ENCODE assay signal across 16 cellular contexts in the genomic region with DNA sequence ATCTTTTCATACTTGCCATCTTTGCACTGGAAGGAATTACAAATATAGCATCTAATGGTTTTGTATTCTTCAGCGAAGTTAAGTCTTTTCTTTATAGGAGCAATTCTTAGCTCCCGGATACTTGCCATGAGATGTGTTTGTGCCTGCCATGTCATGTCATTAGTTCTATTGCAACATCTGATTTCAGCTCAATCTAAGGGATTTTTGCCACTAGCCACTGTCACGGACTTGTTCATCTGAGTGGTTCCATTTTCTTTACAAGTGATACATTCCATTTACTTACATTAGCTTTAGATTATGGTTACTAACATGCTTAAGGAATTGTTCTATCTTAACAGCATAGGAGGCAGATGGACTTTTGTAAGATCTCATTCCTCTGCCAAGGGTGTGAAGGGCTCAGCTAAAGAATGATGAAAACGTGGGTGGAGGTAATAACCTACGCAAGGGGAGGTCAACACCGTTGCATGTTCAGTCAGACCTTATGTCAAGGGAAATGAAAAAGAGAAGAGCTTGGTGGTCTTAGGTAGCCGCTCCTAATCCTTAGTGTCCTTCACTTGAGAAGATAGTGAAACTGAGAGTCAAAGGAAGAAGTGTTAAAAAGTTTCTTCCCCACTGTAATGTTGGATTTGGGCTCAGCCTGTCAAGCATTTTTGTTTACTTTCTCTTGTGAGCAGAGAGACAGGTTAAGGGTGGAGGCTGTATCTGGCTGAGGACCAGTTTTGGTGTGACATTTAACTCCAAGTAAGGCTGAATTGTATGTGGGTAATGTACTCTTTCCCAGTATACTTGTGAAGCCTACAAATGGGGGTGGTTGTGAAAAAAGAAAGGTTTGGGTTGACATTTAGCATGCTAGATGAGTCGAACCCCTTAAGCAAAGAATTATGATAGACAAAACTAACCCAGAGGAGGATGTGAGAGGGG. TPM values are rescaled to one million over a fixed set of nuclear protein-coding genes. Genes with fewer than 3 reads are reported as not detected.
A peak's percentile ranks its signal among the peaks of the same experiment; 100 is the strongest.
DNase-seq lines count a peak whose midpoint lies in the region; ATAC-seq and TF ChIP-seq lines count a peak whose summit lies in the region.
"Had no signal": no experiment of that assay in that cellular context is flagged by ENCODE, and none has a peak within 500 bp of the region (broad histone marks: within the 10 kb centered on the region; RNA-seq: fewer than 3 reads in every experiment).

No MANE protein-coding gene starts in this region.

- no peak for ATAC-seq in activated naive CD8-positive, alpha-beta T cell treated with anti-CD3 and anti-CD28 coated beads, Interleukin-2, amount 10 ng/mL, durations not matched to agents 7 days and 5 days (ENCODE audit: low read depth)
- peak; percentile 62 for ATAC-seq in stimulated activated effector memory CD8-positive, alpha-beta T cell treated with anti-CD3 and anti-CD28 coated beads, Interleukin-12 subunit alpha, Interleukin-12 subunit beta, amount 100 ng/mL, for 72 hours

- no peaks in the 10 kb centered on the region for H3K9me3 ChIP-seq in HEK293 (ENCODE audit: control insufficient read depth, insufficient read depth, low read depth, low read length)
- H3K9me3 ChIP-seq: sigmoid colon, uterus had no signal

- H3K4me3 ChIP-seq in HEK293 (ENCODE audit: low read depth, low read length), result no peak overlapping the region
- H3K4me3 ChIP-seq: sigmoid colon, uterus had no signal

- TF ChIP-seq CTCF in HEK293 (tag by site-specific recombination; IDR thresholded peaks at IDR 0.05), result no peak

- DNase-seq in activated CD4-positive, alpha-beta memory T cell treated with anti-CD3 and anti-CD28 coated beads for 36 hours, result no peak
- no peak for DNase-seq in activated CD4-positive, alpha-beta memory T cell treated with anti-CD3 and anti-CD28 coated beads, Interleukin-2, amount 10 ng/mL, durations not matched to agents 7 days and 5 days
- DNase-seq in activated naive CD8-positive, alpha-beta T cell treated with anti-CD3 and anti-CD28 coated beads, Interleukin-2, amount 10 ng/mL, durations not matched to agents 7 days and 5 days, result no peak
- DNase-seq in stimulated activated effector memory CD8-positive, alpha-beta T cell treated with anti-CD3 and anti-CD28 coated beads, Interleukin-12 subunit alpha, Interleukin-12 subunit beta, amount 100 ng/mL, for 72 hours (ENCODE audit: low spot score in 2 of 2), result no peak
- DNase-seq in NCI-H2081 treated with DMSO at 0.1 percent for 48 hours (lab: John Stamatoyannopoulos, UW) (no peak), NOMO-1 treated with dmso at 0.1 percent for 144 hours (lab: John Stamatoyannopoulos, UW; ENCODE audit: unreplicated experiment) (no peak), dedifferentiated amniotic fluid mesenchymal stem cell (ENCODE audit: extremely low spot score) (no peak)
- DNase-seq: activated effector memory CD4-positive, alpha-beta T cell treated with anti-CD3 and anti-CD28 coated beads, Interleukin-2, amount 50 U/mL, for 16 hours; DMS153; effector CD8-positive, alpha-beta T cell; NCI-H146; NCI-H446; sigmoid colon; uterus had no signal

- intact Hi-C loops in activated CD4-positive, alpha-beta memory T cell treated with anti-CD3 and anti-CD28 coated beads for 36 hours (cut with micrococcal nuclease), result loop anchor here (1.0 to 10.0 kb wide), 2 partner anchors 12 to 1709 kb away; a partner anchor contains a TSS

- no peaks in the 10 kb centered on the region for H3K36me3 ChIP-seq in HEK293 (ENCODE audit: control insufficient read depth in 2 of 2, insufficient read depth in 1 of 2, low read length in 2 of 2)
- H3K36me3 ChIP-seq: sigmoid colon, uterus had no signal

- H3K4me3 Mint-ChIP-seq in activated CD4-positive, alpha-beta memory T cell treated with anti-CD3 and anti-CD28 coated beads for 36 hours, result peak overlapping the region; percentile 14
- H3K4me3 Mint-ChIP-seq in activated CD4-positive, alpha-beta memory T cell treated with anti-CD3 and anti-CD28 coated beads, Interleukin-2, amount 10 ng/mL, durations not matched to agents 7 days and 5 days, result no peak overlapping the region
- H3K4me3 Mint-ChIP-seq in activated naive CD8-positive, alpha-beta T cell treated with anti-CD3 and anti-CD28 coated beads, Interleukin-2, amount 10 ng/mL, durations not matched to agents 7 days and 5 days, result peak overlapping the region; percentile 17
- H3K4me3 Mint-ChIP-seq in stimulated activated effector memory CD8-positive, alpha-beta T cell treated with anti-CD3 and anti-CD28 coated beads, Interleukin-12 subunit alpha, Interleukin-12 subunit beta, amount 100 ng/mL, for 72 hours, result peak overlapping the region; percentile 67

- CTCF ChIA-PET in activated CD4-positive, alpha-beta memory T cell treated with anti-CD3 and anti-CD28 coated beads for 36 hours (lab: Charles Lee), result interaction anchor here (0.8 to 1.0 kb wide), 2 partner anchors 73 to 127 kb away, joined by 3 read pairs; no protein-coding TSS in a partner anchor
- CTCF ChIA-PET in activated CD4-positive, alpha-beta memory T cell treated with anti-CD3 and anti-CD28 coated beads, Interleukin-2, amount 10 ng/mL, durations not matched to agents 7 days and 5 days (lab: Charles Lee), result interaction anchor here (1.2 to 3.4 kb wide), 3 partner anchors 73 to 147 kb away, joined by 4 to 10 read pairs (median 6); a partner anchor contains a TSS
- CTCF ChIA-PET in HEK293 (lab: Yijun Ruan, JAX), result interaction anchor here (0.6 to 1.1 kb wide), 3 partner anchors 73 to 155 kb away, joined by 3 read pairs; no protein-coding TSS in a partner anchor

- H3K9me3 Mint-ChIP-seq in activated CD4-positive, alpha-beta memory T cell treated with anti-CD3 and anti-CD28 coated beads for 36 hours, result no peaks in the 10 kb centered on the region
- no peaks in the 10 kb centered on the region for H3K9me3 Mint-ChIP-seq in activated CD4-positive, alpha-beta memory T cell treated with anti-CD3 and anti-CD28 coated beads, Interleukin-2, amount 10 ng/mL, durations not matched to agents 7 days and 5 days
- H3K9me3 Mint-ChIP-seq in activated naive CD8-positive, alpha-beta T cell treated with anti-CD3 and anti-CD28 coated beads, Interleukin-2, amount 10 ng/mL, durations not matched to agents 7 days and 5 days, result no peaks in the 10 kb centered on the region
- H3K9me3 Mint-ChIP-seq in stimulated activated effector memory CD8-positive, alpha-beta T cell treated with anti-CD3 and anti-CD28 coated beads, Interleukin-12 subunit alpha, Interleukin-12 subunit beta, amount 100 ng/mL, for 72 hours, result no peaks in the 10 kb centered on the region

- H3K27me3 Mint-ChIP-seq in activated CD4-positive, alpha-beta memory T cell treated with anti-CD3 and anti-CD28 coated beads for 36 hours, result no peaks in the 10 kb centered on the region
- no peaks in the 10 kb centered on the region for H3K27me3 Mint-ChIP-seq in activated CD4-positive, alpha-beta memory T cell treated with anti-CD3 and anti-CD28 coated beads, Interleukin-2, amount 10 ng/mL, durations not matched to agents 7 days and 5 days
- H3K27me3 Mint-ChIP-seq in activated naive CD8-positive, alpha-beta T cell treated with anti-CD3 and anti-CD28 coated beads, Interleukin-2, amount 10 ng/mL, durations not matched to agents 7 days and 5 days, result no peaks in the 10 kb centered on the region

- POLR2A ChIA-PET in activated CD4-positive, alpha-beta memory T cell treated with anti-CD3 and anti-CD28 coated beads for 36 hours (lab: Charles Lee), result no interaction called here
- POLR2A ChIA-PET in activated CD4-positive, alpha-beta memory T cell treated with anti-CD3 and anti-CD28 coated beads, Interleukin-2, amount 10 ng/mL, durations not matched to agents 7 days and 5 days (lab: Charles Lee), result no interaction called here
- POLR2A ChIA-PET in HEK293 (lab: Yijun Ruan, JAX), result no interaction called here
- POLR2A ChIA-PET in activated naive CD8-positive, alpha-beta T cell treated with anti-CD3 and anti-CD28 coated beads, Interleukin-2, amount 10 ng/mL, durations not matched to agents 7 days and 5 days (lab: Charles Lee), result no interaction called here

- H3K4me1 Mint-ChIP-seq in activated CD4-positive, alpha-beta memory T cell treated with anti-CD3 and anti-CD28 coated beads for 36 hours (ENCODE audit: low read depth), result peaks cover 30% of the 10 kb centered on the region
- H3K4me1 Mint-ChIP-seq in activated CD4-positive, alpha-beta memory T cell treated with anti-CD3 and anti-CD28 coated beads, Interleukin-2, amount 10 ng/mL, durations not matched to agents 7 days and 5 days, result peaks cover 37% of the 10 kb centered on the region
- H3K4me1 Mint-ChIP-seq in activated naive CD8-positive, alpha-beta T cell treated with anti-CD3 and anti-CD28 coated beads, Interleukin-2, amount 10 ng/mL, durations not matched to agents 7 days and 5 days, result peaks cover 35% of the 10 kb centered on the region
- peaks cover 36% of the 10 kb centered on the region for H3K4me1 Mint-ChIP-seq in stimulated activated effector memory CD8-positive, alpha-beta T cell treated with anti-CD3 and anti-CD28 coated beads, Interleukin-12 subunit alpha, Interleukin-12 subunit beta, amount 100 ng/mL, for 72 hours

- H3K36me3 Mint-ChIP-seq in activated CD4-positive, alpha-beta memory T cell treated with anti-CD3 and anti-CD28 coated beads for 36 hours, result no peaks in the 10 kb centered on the region
- H3K36me3 Mint-ChIP-seq in activated CD4-positive, alpha-beta memory T cell treated with anti-CD3 and anti-CD28 coated beads, Interleukin-2, amount 10 ng/mL, durations not matched to agents 7 days and 5 days (ENCODE audit: low read depth), result peaks cover 12% of the 10 kb centered on the region
- peaks cover 7% of the 10 kb centered on the region for H3K36me3 Mint-ChIP-seq in activated naive CD8-positive, alpha-beta T cell treated with anti-CD3 and anti-CD28 coated beads, Interleukin-2, amount 10 ng/mL, durations not matched to agents 7 days and 5 days
- H3K36me3 Mint-ChIP-seq in stimulated activated effector memory CD8-positive, alpha-beta T cell treated with anti-CD3 and anti-CD28 coated beads, Interleukin-12 subunit alpha, Interleukin-12 subunit beta, amount 100 ng/mL, for 72 hours, result peaks cover under 1% of the 10 kb centered on the region

- no peak overlapping the region for H3K27ac ChIP-seq in HEK293 (ENCODE audit: extremely low read depth, low read depth, low read length)
- H3K27ac ChIP-seq: foreskin keratinocyte, sigmoid colon, uterus had no signal

- H3K27ac Mint-ChIP-seq in activated CD4-positive, alpha-beta memory T cell treated with anti-CD3 and anti-CD28 coated beads for 36 hours, result peak overlapping the region; percentile 81
- H3K27ac Mint-ChIP-seq in activated CD4-positive, alpha-beta memory T cell treated with anti-CD3 and anti-CD28 coated beads, Interleukin-2, amount 10 ng/mL, durations not matched to agents 7 days and 5 days, result no peak overlapping the region
- H3K27ac Mint-ChIP-seq in activated naive CD8-positive, alpha-beta T cell treated with anti-CD3 and anti-CD28 coated beads, Interleukin-2, amount 10 ng/mL, durations not matched to agents 7 days and 5 days, result peak overlapping the region; percentile 27
- H3K27ac Mint-ChIP-seq in stimulated activated effector memory CD8-positive, alpha-beta T cell treated with anti-CD3 and anti-CD28 coated beads, Interleukin-12 subunit alpha, Interleukin-12 subunit beta, amount 100 ng/mL, for 72 hours, result peak overlapping the region; percentile 65

- peaks cover 5% of the 10 kb centered on the region; the same call in 1 of the 2 replicates for H3K4me1 ChIP-seq in HEK293 (ENCODE audit: control insufficient read depth, insufficient read depth, low read length)

RNA-seq across cellular contexts. Expression of a gene that starts 3.6 kb away (rescaled TPM):
- total RNA-seq in activated CD4-positive, alpha-beta memory T cell treated with anti-CD3 and anti-CD28 coated beads for 36 hours, result 10 to 100 TPM; 25.0 to 26.0 TPM
- 10 to 100 TPM; 27.4 to 28.6 TPM for total RNA-seq in activated CD4-positive, alpha-beta memory T cell treated with anti-CD3 and anti-CD28 coated beads, Interleukin-2, amount 10 ng/mL, durations not matched to agents 7 days and 5 days
- 10 to 100 TPM; 35.8 to 37.7 TPM for total RNA-seq in activated naive CD8-positive, alpha-beta T cell treated with anti-CD3 and anti-CD28 coated beads, Interleukin-2, amount 10 ng/mL, durations not matched to agents 7 days and 5 days
